Comparison of ENCODE assay signal across 8 cellular contexts in the genomic region with DNA sequence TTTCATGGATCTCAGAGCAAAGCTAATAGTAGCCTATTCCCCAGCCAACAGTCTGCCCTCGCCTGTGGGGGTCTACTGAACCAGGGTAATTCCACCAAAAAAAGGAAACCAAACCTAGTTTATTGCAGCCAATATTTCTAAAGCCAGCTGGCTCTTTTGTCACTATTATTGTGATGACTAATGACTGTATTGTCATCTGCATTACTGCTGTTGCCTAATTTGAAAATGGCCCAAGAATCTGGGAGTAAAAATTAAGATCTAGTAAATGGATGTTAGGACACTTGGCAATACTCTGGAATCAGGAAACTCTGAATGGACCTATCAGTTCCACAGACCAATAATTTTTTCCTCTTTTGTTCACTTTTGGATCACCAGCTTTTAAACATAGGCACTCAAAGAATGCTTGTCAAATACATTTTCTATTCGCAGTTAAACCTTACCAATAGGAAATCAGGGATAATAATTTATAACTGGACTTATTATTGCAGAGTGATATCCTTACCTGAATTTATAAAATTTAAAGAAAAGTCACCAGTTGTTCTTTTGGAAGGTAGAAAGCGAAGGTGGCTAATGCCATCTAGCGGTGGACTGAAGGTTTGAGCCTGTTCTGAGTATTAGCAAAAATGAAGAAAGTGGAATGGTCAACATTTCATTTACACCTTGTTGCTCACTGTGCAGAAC.
DNase-seq lines count a peak whose midpoint lies in the region; ATAC-seq and TF ChIP-seq lines count a peak whose summit lies in the region.

No MANE protein-coding gene starts in this region.

- WGBS in hepatocyte (ENCODE audit: low lambda C conversion rate, missing lambda C conversion rate) = 11% methylated on average over 4 of the region's 4 CpGs

- H3K27ac Mint-ChIP-seq in Calu3 (ENCODE audit: unreplicated experiment) = no peak overlapping the region

- no peaks in the 10 kb centered on the region for H3K36me3 ChIP-seq in NT2/D1 (ENCODE audit: insufficient read depth, insufficient read length, low read length)
- no peaks in the 10 kb centered on the region for H3K36me3 ChIP-seq in ascending aorta
- no peaks in the 10 kb centered on the region for H3K36me3 ChIP-seq in hepatocyte (replicated peaks; ENCODE audit: insufficient read depth, low read depth)

- no peaks in the 10 kb centered on the region for H3K4me1 Mint-ChIP-seq in Calu3 (ENCODE audit: low read depth, unreplicated experiment)

- CTCF ChIA-PET in Calu3 (lab: Charles Lee) = no interaction called here

- H3K27me3 Mint-ChIP-seq in Calu3 (ENCODE audit: unreplicated experiment) = no peaks in the 10 kb centered on the region

- DNase-seq in Calu3 (peak; percentile 14), NT2/D1 (ENCODE audit: low read depth, low spot score) (peak; percentile 27), ascending aorta (ENCODE audit: low spot score in 2 of 2) (no peak), hepatocyte (ENCODE audit: low spot score) (peak; percentile 56), ureter (ENCODE audit: low spot score) (no peak)
- DNase-seq in stimulated activated CD4-positive, alpha-beta T cell treated with anti-CD3 and anti-CD28 coated beads, Interleukin-12 subunit alpha, Interleukin-12 subunit beta, amount 100 ng/mL, for 4 hours = peak; percentile 20

- no peak overlapping the region for H3K4me3 Mint-ChIP-seq in Calu3 (ENCODE audit: low read depth, unreplicated experiment)

- no peaks in the 10 kb centered on the region for H3K9me2 ChIP-seq in hepatocyte (replicated peaks; ENCODE audit: insufficient read depth)

- no peaks in the 10 kb centered on the region for H3K27me3 ChIP-seq in NT2/D1 (ENCODE audit: insufficient read depth, insufficient read length)
- H3K27me3 ChIP-seq in ascending aorta = no peaks in the 10 kb centered on the region
- H3K27me3 ChIP-seq in hepatocyte = no peaks in the 10 kb centered on the region

- H2AFZ ChIP-seq in hepatocyte = no peak overlapping the region

- no peaks in the 10 kb centered on the region for H3K4me1 ChIP-seq in NT2/D1 (ENCODE audit: insufficient read depth, insufficient read length)
- no peaks in the 10 kb centered on the region for H3K4me1 ChIP-seq in ascending aorta
- no peaks in the 10 kb centered on the region for H3K4me1 ChIP-seq in hepatocyte (ENCODE audit: insufficient read depth)

- peak; percentile 43 for ATAC-seq in HG02610 (IDR thresholded peaks at IDR 0.05; ENCODE audit: unreplicated experiment)
- no peak for ATAC-seq in GM18870 (IDR thresholded peaks at IDR 0.05; ENCODE audit: unreplicated experiment)

- no TSS peak for BruUV-seq in Calu3 (replicated peaks; lab: Mats Ljungman, UMichigan)

- no peak overlapping the region for H3K4me3 ChIP-seq in NT2/D1 (ENCODE audit: insufficient read length, low read depth)
- no peak overlapping the region for H3K4me3 ChIP-seq in ascending aorta
- no peak overlapping the region for H3K4me3 ChIP-seq in hepatocyte

- H3K9me3 ChIP-seq in NT2/D1 (ENCODE audit: insufficient read depth, low read length) = no peaks in the 10 kb centered on the region
- no peaks in the 10 kb centered on the region for H3K9me3 ChIP-seq in ascending aorta
- no peaks in the 10 kb centered on the region for H3K9me3 ChIP-seq in hepatocyte (ENCODE audit: low read depth)

- no peak overlapping the region for H3K4me2 ChIP-seq in hepatocyte

- TF ChIP-seq CTCF in Calu3 (IDR thresholded peaks at IDR 0.05; ENCODE audit: unreplicated experiment) (no peak), ascending aorta (IDR thresholded peaks at IDR 0.05) (peak; percentile 32 to 73 (median 73)), hepatocyte (IDR thresholded peaks at IDR 0.05; ENCODE audit: poor library complexity) (peak; percentile 84)

- no peaks in the 10 kb centered on the region for H3K36me3 Mint-ChIP-seq in Calu3 (ENCODE audit: insufficient read depth, unreplicated experiment)

- H4K20me1 ChIP-seq in hepatocyte (ENCODE audit: insufficient read depth, poor library complexity, severe bottlenecking) = no peaks in the 10 kb centered on the region

- no peak overlapping the region for H3K27ac ChIP-seq in ascending aorta
- no peak overlapping the region for H3K27ac ChIP-seq in hepatocyte

- no peak overlapping the region for H3K9ac ChIP-seq in NT2/D1 (ENCODE audit: insufficient read length, low read depth)

- H3K9me3 Mint-ChIP-seq in Calu3 (ENCODE audit: low read depth, unreplicated experiment) = no peaks in the 10 kb centered on the region

- H3K79me2 ChIP-seq in hepatocyte = no peaks in the 10 kb centered on the region

- intact Hi-C loops in Calu3 (cut with micrococcal nuclease; ENCODE audit: unreplicated experiment) = loop anchor here (2.0 to 10.0 kb wide), 4 partner anchors 98 to 728 kb away; no protein-coding TSS in a partner anchor
- intact Hi-C loops in ascending aorta (cut with DNase I) = loop anchor here (2.0 to 5.0 kb wide), 3 partner anchors 728 to 1294 kb away; no protein-coding TSS in a partner anchor

Comparison
In these comparisons a context has a peak if more than half of its experiments do, and no peak if none do; other contexts are left out.
1. DNase-seq: peak in Calu3 (single experiment), NT2/D1 (single experiment), hepatocyte (single experiment) and stimulated activated CD4-positive, alpha-beta T cell treated with anti-CD3 and anti-CD28 coated beads, Interleukin-12 subunit alpha, Interleukin-12 subunit beta, amount 100 ng/mL, for 4 hours (single experiment); none in ascending aorta (0 of 2) and ureter (single experiment).